1 cellular context compared by ENCODE assay signal in the genomic region with DNA sequence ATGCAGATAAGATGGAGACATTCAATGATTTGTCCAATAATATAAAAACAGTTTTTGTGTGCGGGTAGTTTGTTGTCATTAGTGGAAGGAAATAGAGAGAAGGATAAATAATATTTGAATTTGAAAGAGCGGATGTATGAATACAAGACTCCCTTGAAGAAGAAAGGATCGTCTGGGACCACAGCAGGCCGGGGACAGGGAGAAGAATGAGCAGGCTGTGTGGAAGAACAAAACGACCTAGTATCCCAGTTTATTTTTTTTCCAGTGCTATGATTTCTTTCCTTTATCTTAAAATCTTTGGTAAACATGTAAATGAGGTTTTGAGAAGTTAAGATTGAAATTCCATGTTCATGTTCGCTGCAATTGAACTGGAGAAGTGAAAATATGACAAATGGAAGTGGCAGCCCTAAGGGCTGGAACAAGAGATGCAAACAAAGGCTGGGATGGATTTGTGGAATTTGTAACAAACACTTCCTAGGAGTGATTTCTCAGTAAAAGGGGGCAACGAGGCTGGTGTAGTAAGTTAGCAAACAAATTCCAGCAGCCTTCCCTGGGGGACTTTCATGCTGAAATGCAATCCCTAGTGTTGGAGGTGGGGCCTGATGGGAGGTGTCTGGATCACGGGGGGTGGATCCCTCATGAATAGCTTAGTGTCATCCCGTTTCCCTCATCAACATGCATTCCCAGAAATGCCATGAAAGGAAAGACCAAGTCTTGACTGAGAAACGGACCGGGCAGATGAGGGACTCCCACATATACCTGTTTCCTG.
TF ChIP-seq lines count a peak whose summit lies in the region.

No MANE protein-coding gene starts in this region.

TF ChIP-seq in WTC11, 78 proteins besides CTCF, POLR2A, EP300 and RAD21 (continued from another document):
- no peak for TF ChIP-seq ZNF281 (CRISPR knock-in tag; IDR thresholded peaks at IDR 0.05)
- no peak for TF ChIP-seq ZNF121 (CRISPR knock-in tag; IDR thresholded peaks at IDR 0.05)
- TF ChIP-seq, protein P1, sequence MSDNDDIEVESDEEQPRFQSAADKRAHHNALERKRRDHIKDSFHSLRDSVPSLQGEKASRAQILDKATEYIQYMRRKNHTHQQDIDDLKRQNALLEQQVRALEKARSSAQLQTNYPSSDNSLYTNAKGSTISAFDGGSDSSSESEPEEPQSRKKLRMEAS (CRISPR knock-in tag; IDR thresholded peaks at IDR 0.05) = peak; percentile 53; the same call in 1 of the 2 replicates
- TF ChIP-seq GABPB1 (CRISPR knock-in tag; IDR thresholded peaks at IDR 0.05) = no peak
- TF ChIP-seq IRF2 (CRISPR knock-in tag; IDR thresholded peaks at IDR 0.05; ENCODE audit: borderline replicate concordance, low read depth) = no peak
- no peak for TF ChIP-seq RELA (CRISPR knock-in tag; IDR thresholded peaks at IDR 0.05; ENCODE audit: borderline replicate concordance)
- no peak for TF ChIP-seq PREB (CRISPR knock-in tag; IDR thresholded peaks at IDR 0.05; ENCODE audit: borderline replicate concordance)
- no peak for TF ChIP-seq HMGA2 (CRISPR knock-in tag; IDR thresholded peaks at IDR 0.05)
- TF ChIP-seq TP53 (CRISPR knock-in tag; IDR thresholded peaks at IDR 0.05) = 0 out of 2 replicates have a peak, but pooled peaks have one; percentile 42
- no peak for TF ChIP-seq NFYB (CRISPR knock-in tag; conservative IDR thresholded peaks at IDR 0.05; ENCODE audit: low read depth)
- TF ChIP-seq CBFB (CRISPR knock-in tag; IDR thresholded peaks at IDR 0.05; ENCODE audit: low read depth) = no peak
- TF ChIP-seq HMGXB4 (CRISPR knock-in tag; IDR thresholded peaks at IDR 0.05) = no peak
- no peak for TF ChIP-seq ZNF671 (CRISPR knock-in tag; IDR thresholded peaks at IDR 0.05)
- TF ChIP-seq FOXP1 (CRISPR knock-in tag; IDR thresholded peaks at IDR 0.05; ENCODE audit: borderline replicate concordance) = no peak
- TF ChIP-seq ZBTB21 (CRISPR knock-in tag; IDR thresholded peaks at IDR 0.05; ENCODE audit: borderline replicate concordance) = no peak
- peak; percentile 74; the same call in 1 of the 2 replicates for TF ChIP-seq TEAD1 (CRISPR knock-in tag; IDR thresholded peaks at IDR 0.05)
- TF ChIP-seq NFE2L1 (CRISPR knock-in tag; IDR thresholded peaks at IDR 0.05) = no peak
- TF ChIP-seq NR2C2 (CRISPR knock-in tag; IDR thresholded peaks at IDR 0.05) = no peak
- TF ChIP-seq, protein P2, sequence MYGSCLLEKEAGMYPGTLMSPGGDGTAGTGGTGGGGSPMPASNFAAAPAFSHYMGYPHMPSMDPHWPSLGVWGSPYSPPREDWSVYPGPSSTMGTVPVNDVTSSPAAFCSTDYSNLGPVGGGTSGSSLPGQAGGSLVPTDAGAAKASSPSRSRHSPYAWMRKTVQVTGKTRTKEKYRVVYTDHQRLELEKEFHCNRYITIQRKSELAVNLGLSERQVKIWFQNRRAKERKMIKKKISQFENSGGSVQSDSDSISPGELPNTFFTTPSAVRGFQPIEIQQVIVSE (CRISPR knock-in tag; IDR thresholded peaks at IDR 0.05; ENCODE audit: borderline replicate concordance) = no peak
- TF ChIP-seq ATF3 (CRISPR knock-in tag; conservative IDR thresholded peaks at IDR 0.05) = no peak
- peak; percentile 61 for TF ChIP-seq SP1 (CRISPR knock-in tag; conservative IDR thresholded peaks at IDR 0.05)
- no peak for TF ChIP-seq ZNF423 (CRISPR knock-in tag; IDR thresholded peaks at IDR 0.05)
- no peak for TF ChIP-seq OVOL2 (CRISPR knock-in tag; IDR thresholded peaks at IDR 0.05; ENCODE audit: borderline replicate concordance)
- no peak for TF ChIP-seq MYBL2 (CRISPR knock-in tag; IDR thresholded peaks at IDR 0.05)
- no peak for TF ChIP-seq EMX1 (CRISPR knock-in tag; IDR thresholded peaks at IDR 0.05)
- TF ChIP-seq, protein P3, sequence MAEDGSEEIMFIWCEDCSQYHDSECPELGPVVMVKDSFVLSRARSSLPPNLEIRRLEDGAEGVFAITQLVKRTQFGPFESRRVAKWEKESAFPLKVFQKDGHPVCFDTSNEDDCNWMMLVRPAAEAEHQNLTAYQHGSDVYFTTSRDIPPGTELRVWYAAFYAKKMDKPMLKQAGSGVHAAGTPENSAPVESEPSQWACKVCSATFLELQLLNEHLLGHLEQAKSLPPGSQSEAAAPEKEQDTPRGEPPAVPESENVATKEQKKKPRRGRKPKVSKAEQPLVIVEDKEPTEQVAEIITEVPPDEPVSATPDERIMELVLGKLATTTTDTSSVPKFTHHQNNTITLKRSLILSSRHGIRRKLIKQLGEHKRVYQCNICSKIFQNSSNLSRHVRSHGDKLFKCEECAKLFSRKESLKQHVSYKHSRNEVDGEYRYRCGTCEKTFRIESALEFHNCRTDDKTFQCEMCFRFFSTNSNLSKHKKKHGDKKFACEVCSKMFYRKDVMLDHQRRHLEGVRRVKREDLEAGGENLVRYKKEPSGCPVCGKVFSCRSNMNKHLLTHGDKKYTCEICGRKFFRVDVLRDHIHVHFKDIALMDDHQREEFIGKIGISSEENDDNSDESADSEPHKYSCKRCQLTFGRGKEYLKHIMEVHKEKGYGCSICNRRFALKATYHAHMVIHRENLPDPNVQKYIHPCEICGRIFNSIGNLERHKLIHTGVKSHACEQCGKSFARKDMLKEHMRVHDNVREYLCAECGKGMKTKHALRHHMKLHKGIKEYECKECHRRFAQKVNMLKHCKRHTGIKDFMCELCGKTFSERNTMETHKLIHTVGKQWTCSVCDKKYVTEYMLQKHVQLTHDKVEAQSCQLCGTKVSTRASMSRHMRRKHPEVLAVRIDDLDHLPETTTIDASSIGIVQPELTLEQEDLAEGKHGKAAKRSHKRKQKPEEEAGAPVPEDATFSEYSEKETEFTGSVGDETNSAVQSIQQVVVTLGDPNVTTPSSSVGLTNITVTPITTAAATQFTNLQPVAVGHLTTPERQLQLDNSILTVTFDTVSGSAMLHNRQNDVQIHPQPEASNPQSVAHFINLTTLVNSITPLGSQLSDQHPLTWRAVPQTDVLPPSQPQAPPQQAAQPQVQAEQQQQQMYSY (CRISPR knock-in tag; IDR thresholded peaks at IDR 0.05) = peak; percentile 89
- no peak for TF ChIP-seq JUN (CRISPR knock-in tag; IDR thresholded peaks at IDR 0.05)
